Comparison of ENCODE assay signal across 1 cellular context in genomic region chr4:48032721-48033120, GRCh38.
TF ChIP-seq lines count a peak whose summit lies in the region.

No MANE protein-coding gene starts in this region.

TF ChIP-seq in HepG2, 621 proteins besides CTCF, POLR2A, EP300 and RAD21:
- TF ChIP-seq NRL (CRISPR knock-in tag; IDR thresholded peaks at IDR 0.05; ENCODE audit: borderline replicate concordance) (no peak), XBP1 (CRISPR knock-in tag; IDR thresholded peaks at IDR 0.05) (no peak), STAT5B (CRISPR knock-in tag; IDR thresholded peaks at IDR 0.05) (no peak), PBX2 (CRISPR knock-in tag; IDR thresholded peaks at IDR 0.05) (no peak), SOX6 (IDR thresholded peaks at IDR 0.05) (no peak), SOX6 (CRISPR knock-in tag; IDR thresholded peaks at IDR 0.05) (no peak), ZNF205 (CRISPR knock-in tag; IDR thresholded peaks at IDR 0.05) (no peak), HIVEP1 (CRISPR knock-in tag; IDR thresholded peaks at IDR 0.05) (no peak), TGIF2 (CRISPR knock-in tag; IDR thresholded peaks at IDR 0.05) (no peak), FOSL2 (CRISPR knock-in tag; IDR thresholded peaks at IDR 0.05) (0 out of 2 replicates have a peak, but pooled peaks have one; percentile 21), ZNF264 (CRISPR knock-in tag; IDR thresholded peaks at IDR 0.05) (no peak), SCMH1 (CRISPR knock-in tag; IDR thresholded peaks at IDR 0.05; ENCODE audit: borderline replicate concordance) (no peak), ATF4 (CRISPR knock-in tag; IDR thresholded peaks at IDR 0.05) (peak in 1 of 2 experiments; percentile 27; a peak in 1 of 4 replicates), FOSL1 (CRISPR knock-in tag; IDR thresholded peaks at IDR 0.05; ENCODE audit: borderline replicate concordance) (no peak), ZNF232 (CRISPR knock-in tag; IDR thresholded peaks at IDR 0.05; ENCODE audit: borderline replicate concordance) (no peak)
- TF ChIP-seq, protein P1, sequence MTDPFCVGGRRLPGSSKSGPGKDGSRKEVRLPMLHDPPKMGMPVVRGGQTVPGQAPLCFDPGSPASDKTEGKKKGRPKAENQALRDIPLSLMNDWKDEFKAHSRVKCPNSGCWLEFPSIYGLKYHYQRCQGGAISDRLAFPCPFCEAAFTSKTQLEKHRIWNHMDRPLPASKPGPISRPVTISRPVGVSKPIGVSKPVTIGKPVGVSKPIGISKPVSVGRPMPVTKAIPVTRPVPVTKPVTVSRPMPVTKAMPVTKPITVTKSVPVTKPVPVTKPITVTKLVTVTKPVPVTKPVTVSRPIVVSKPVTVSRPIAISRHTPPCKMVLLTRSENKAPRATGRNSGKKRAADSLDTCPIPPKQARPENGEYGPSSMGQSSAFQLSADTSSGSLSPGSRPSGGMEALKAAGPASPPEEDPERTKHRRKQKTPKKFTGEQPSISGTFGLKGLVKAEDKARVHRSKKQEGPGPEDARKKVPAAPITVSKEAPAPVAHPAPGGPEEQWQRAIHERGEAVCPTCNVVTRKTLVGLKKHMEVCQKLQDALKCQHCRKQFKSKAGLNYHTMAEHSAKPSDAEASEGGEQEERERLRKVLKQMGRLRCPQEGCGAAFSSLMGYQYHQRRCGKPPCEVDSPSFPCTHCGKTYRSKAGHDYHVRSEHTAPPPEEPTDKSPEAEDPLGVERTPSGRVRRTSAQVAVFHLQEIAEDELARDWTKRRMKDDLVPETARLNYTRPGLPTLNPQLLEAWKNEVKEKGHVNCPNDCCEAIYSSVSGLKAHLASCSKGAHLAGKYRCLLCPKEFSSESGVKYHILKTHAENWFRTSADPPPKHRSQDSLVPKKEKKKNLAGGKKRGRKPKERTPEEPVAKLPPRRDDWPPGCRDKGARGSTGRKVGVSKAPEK (CRISPR knock-in tag; IDR thresholded peaks at IDR 0.05; ENCODE audit: borderline replicate concordance) = no peak
TF ChIP-seq in HepG2: peak in this region for 2.
